ENCODE assay signal across 8 cellular contexts in the genomic region with DNA sequence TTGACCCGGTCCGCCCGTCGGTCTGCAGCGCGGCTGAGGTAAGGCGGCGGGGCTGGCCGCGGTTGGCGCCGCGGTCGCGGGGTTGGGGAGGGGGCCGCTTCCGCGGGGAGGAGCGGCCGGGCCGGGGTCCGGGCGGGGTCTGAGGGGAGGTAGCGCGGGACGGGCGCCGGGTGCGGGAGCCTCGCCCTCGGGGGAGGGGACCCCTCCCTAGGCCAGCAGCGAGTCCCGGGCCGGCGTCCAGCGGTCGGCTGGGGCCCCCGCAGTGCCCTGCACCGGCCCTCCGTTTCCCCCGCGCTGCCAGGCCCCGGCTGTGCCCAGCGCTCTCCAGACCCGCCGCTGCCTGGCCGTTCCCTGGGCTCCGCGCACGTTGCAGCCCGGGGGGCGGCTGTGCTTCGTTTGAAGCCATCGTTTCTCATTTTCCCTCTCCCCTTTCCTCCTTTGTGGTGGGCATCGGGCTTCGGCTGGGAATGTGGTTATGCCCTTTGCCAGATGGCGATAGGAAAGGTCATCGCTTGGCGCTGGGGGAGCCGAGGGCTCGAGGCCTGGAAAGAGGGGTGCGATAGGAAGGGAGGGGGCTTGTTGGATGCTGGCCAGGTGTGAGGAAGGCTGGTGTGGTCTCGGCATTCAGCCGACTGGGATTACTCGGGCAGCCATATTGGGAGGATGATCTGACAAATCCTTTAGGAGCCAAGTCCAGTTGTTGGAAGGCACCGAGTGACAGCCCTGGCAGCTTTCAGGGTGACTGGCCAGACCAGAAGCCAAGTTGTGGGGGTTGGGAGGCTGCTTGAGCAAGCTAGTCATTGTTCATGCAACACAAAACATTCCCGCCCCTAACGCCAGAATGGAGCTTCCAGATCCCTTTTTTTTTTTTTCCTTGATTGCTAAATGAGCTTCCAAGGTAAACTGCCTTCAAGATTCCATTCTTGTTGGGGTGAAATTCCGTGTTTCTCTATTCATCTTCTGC. TPM values are rescaled to one million over a fixed set of nuclear protein-coding genes. Genes with fewer than 3 reads are reported as not detected.
DNase-seq lines count a peak whose midpoint lies in the region; ATAC-seq and TF ChIP-seq lines count a peak whose summit lies in the region.

No MANE protein-coding gene starts in this region.

- CTCF ChIA-PET in Panc1 (lab: Charles Lee): interaction anchor here (0.5 to 0.7 kb wide), 4 partner anchors 16 to 120 kb away, joined by 3 to 5 read pairs (median 3); no protein-coding TSS in a partner anchor

- no peak for TF ChIP-seq POLR2A in heart left ventricle (IDR thresholded peaks at IDR 0.05)

- intact Hi-C loops in Panc1 (cut with micrococcal nuclease; ENCODE audit: unreplicated experiment) (loop anchor here (10.0 kb wide), 1 partner anchor 124 kb away; no protein-coding TSS in a partner anchor), heart left ventricle (cut with DNase I) (loop anchor here (1.0 to 10.0 kb wide), 11 partner anchors 41 to 301 kb away; partner anchors contain the start of gene CTNNBIP1 (in 1 of the 10))

- peak overlapping the region; percentile 83 to 98 for H3K4me3 ChIP-seq in Panc1 (ENCODE audit: low read depth in 2 of 2, low read length in 2 of 2)
- H3K4me3 ChIP-seq in heart left ventricle: peak overlapping the region; percentile 80 to 97 (median 94)

- no peaks in the 10 kb centered on the region for H3K9me3 ChIP-seq in Panc1 (ENCODE audit: control insufficient read depth, insufficient read depth, low read depth, low read length)
- H3K9me3 ChIP-seq in heart left ventricle: no peaks in the 10 kb centered on the region

- no TSS peak for BruUV-seq in Panc1 (replicated peaks; lab: Mats Ljungman, UMichigan)

- in situ Hi-C loops in ACHN (cut with HindIII; ENCODE audit: low pct_ligation_motif_present, low pct_unique_long_range_greater_than_20kb, low sequenced_read_pairs) (no loop called here), Panc1 (cut with HindIII; ENCODE audit: low pct_unique_long_range_greater_than_20kb, low sequenced_read_pairs) (no loop called here)

- H3K27ac ChIP-seq in Panc1 (ENCODE audit: low read length): peak overlapping the region; percentile 89
- peak overlapping the region; percentile 97 to 100 (median 99) for H3K27ac ChIP-seq in heart left ventricle

- POLR2A ChIA-PET in Panc1 (lab: Charles Lee): interaction anchor here (0.6 kb wide), 2 partner anchors 55 to 1565 kb away, joined by 3 to 4 read pairs; no protein-coding TSS in a partner anchor

- TF ChIP-seq CTCF in Panc1 (IDR thresholded peaks at IDR 0.05) (no peak), heart left ventricle (IDR thresholded peaks at IDR 0.05) (no peak), omental fat pad (IDR thresholded peaks at IDR 0.05) (no peak)

- peak; percentile 81 for DNase-seq in ACHN
- DNase-seq in Panc1 (ENCODE audit: low read depth, low spot score): no peak
- peak; percentile 33 to 96 (median 85) for DNase-seq in amygdala (lab: John Stamatoyannopoulos, UW)
- peak; percentile 90 to 98 (median 93) for DNase-seq in heart left ventricle
- peak; percentile 83 for DNase-seq in omental fat pad (ENCODE audit: low spot score)

- H3K36me3 ChIP-seq in Panc1 (ENCODE audit: control insufficient read depth, insufficient read depth, low read length) (no peaks in the 10 kb centered on the region; the same call in 1 of the 2 replicates), heart left ventricle (no peaks in the 10 kb centered on the region)

- peak; percentile 22 for ATAC-seq in GM18867 (IDR thresholded peaks at IDR 0.05; ENCODE audit: unreplicated experiment)
- peak; percentile 16 for ATAC-seq in HG03442 (IDR thresholded peaks at IDR 0.05; ENCODE audit: unreplicated experiment)
- peak; percentile 29 for ATAC-seq in Panc1
- ATAC-seq in heart left ventricle: peak; percentile 70 to 75 (median 74)
- ATAC-seq in omental fat pad (ENCODE audit: low FRiP score): peak; percentile 63
- no peak for ATAC-seq in HG03159 (IDR thresholded peaks at IDR 0.05; ENCODE audit: unreplicated experiment)

- WGBS in heart left ventricle, 4 donors: 0 to 1% (median 1%) methylated on average over 30 to 69 of the region's 69 CpGs

- peaks cover 20% of the 10 kb centered on the region for H3K4me1 ChIP-seq in Panc1 (ENCODE audit: control insufficient read depth, insufficient read depth, low read length)
- peaks cover 0 to 54% (median 39%) of the 10 kb centered on the region in 12 donors for H3K4me1 ChIP-seq in heart left ventricle

- no peaks in the 10 kb centered on the region for H3K27me3 ChIP-seq in Panc1 (ENCODE audit: control insufficient read depth, insufficient read depth, low read length)
- H3K27me3 ChIP-seq in heart left ventricle: no peaks in the 10 kb centered on the region

RNA-seq across cellular contexts. Expression of gene KIF1B, which starts 0.8 kb away (rescaled TPM):
- total RNA-seq in Panc1 (2021; ENCODE audit: unreplicated experiment) (33.0 TPM), heart left ventricle (100 to 1,000 TPM in 2 of 9 donors, 10 to 100 TPM in 7; 65.5 to 137 (median 82.0) TPM), omental fat pad (10 to 100 TPM; 45.7 to 63.5 (median 52.1) TPM)
- polyA plus RNA-seq in Panc1 (2012; ENCODE audit: insufficient read length): 14.9 TPM
- 10 to 100 TPM; 25.0 to 65.9 TPM for polyA plus RNA-seq in heart left ventricle
